In genomic region chr7:111568419-111568818, GRCh38 we compare ENCODE assay signal across 21 cellular contexts.
"Had no signal": no experiment of that assay in that cellular context is flagged by ENCODE, and none has a peak within 500 bp of the region (broad histone marks: within the 10 kb centered on the region; RNA-seq: fewer than 3 reads in every experiment).

No MANE protein-coding gene starts in this region.

- H3K36me3 ChIP-seq: ascending aorta, breast epithelium, transverse colon, WERI-Rb-1 had no signal

- H3K27me3 ChIP-seq: ascending aorta, breast epithelium, transverse colon had no signal

- H3K4me1 ChIP-seq: ascending aorta, breast epithelium, transverse colon had no signal

- H3K27ac ChIP-seq: ascending aorta, breast epithelium, skin epidermis, transverse colon, WERI-Rb-1 had no signal

- H3K4me3 ChIP-seq: ascending aorta, breast epithelium, skin epidermis, transverse colon had no signal

- DNase-seq: activated CD4-positive, alpha-beta memory T cell treated with anti-CD3 and anti-CD28 coated beads for 36 hours; activated CD4-positive, alpha-beta T cell treated with anti-CD3 and anti-CD28 coated beads for 36 hours; activated CD8-positive, alpha-beta memory T cell treated with anti-CD3 and anti-CD28 coated beads, Interleukin-2, amount 10 ng/mL, durations not matched to agents 7 days and 5 days; activated naive CD4-positive, alpha-beta T cell treated with anti-CD3 and anti-CD28 coated beads, Interleukin-2, amount 10 ng/mL, durations not matched to agents 7 days and 5 days; activated T-cell treated with anti-CD3 and anti-CD28 coated beads, Interleukin-2, amount 50 U/mL, for 1 hour; dermis blood vessel endothelial cell; effector memory CD8-positive, alpha-beta T cell; foreskin melanocyte; immature natural killer cell; mesenchymal stem cell; nephron progenitor cell; occipital lobe; stimulated activated CD4-positive, alpha-beta T cell treated with anti-CD3 and anti-CD28 coated beads, Interleukin-15, amount 100 ng/mL, for 24 hours; stimulated activated CD4-positive, alpha-beta T cell treated with anti-CD3 and anti-CD28 coated beads, Interleukin-4, amount 100 ng/mL, for 4 hours; stimulated activated CD8-positive, alpha-beta memory T cell treated with anti-CD3 and anti-CD28 coated beads, Interleukin-4, amount 100 ng/mL, for 48 hours; stimulated activated naive CD4-positive, alpha-beta T cell treated with Interleukin-2 at 50 U/mL for 16 hours; transverse colon; WERI-Rb-1 had no signal

- ATAC-seq: activated CD4-positive, alpha-beta T cell treated with anti-CD3 and anti-CD28 coated beads for 36 hours; activated CD8-positive, alpha-beta memory T cell treated with anti-CD3 and anti-CD28 coated beads, Interleukin-2, amount 10 ng/mL, durations not matched to agents 7 days and 5 days; effector memory CD8-positive, alpha-beta T cell had no signal
